13 cellular contexts compared by ENCODE assay signal in genomic region chr6:36364061-36364635, GRCh38. TPM values are rescaled to one million over a fixed set of nuclear protein-coding genes. Genes with fewer than 3 reads are reported as not detected.
"Had no signal": no experiment of that assay in that cellular context is flagged by ENCODE, and none has a peak within 500 bp of the region (broad histone marks: within the 10 kb centered on the region; RNA-seq: fewer than 3 reads in every experiment).

No MANE protein-coding gene starts in this region.

RNA-seq across cellular contexts. Expression of gene ETV7, which starts 23.3 kb away (rescaled TPM):
- total RNA-seq: occipital lobe, temporal lobe had no signal
- polyA plus RNA-seq: neural cell had no signal

RNA-seq across cellular contexts. Expression of gene BNIP5, which starts 27.5 kb away (rescaled TPM):
- total RNA-seq: natural killer cell, occipital lobe, osteoblast, pulmonary artery endothelial cell, right atrium auricular region, sciatic nerve, subcutaneous adipose tissue, upper lobe of right lung, urinary bladder, uterus had no signal
- polyA plus RNA-seq: naive thymus-derived CD4-positive, alpha-beta T cell; neural cell; urinary bladder had no signal
